In the genomic region with DNA sequence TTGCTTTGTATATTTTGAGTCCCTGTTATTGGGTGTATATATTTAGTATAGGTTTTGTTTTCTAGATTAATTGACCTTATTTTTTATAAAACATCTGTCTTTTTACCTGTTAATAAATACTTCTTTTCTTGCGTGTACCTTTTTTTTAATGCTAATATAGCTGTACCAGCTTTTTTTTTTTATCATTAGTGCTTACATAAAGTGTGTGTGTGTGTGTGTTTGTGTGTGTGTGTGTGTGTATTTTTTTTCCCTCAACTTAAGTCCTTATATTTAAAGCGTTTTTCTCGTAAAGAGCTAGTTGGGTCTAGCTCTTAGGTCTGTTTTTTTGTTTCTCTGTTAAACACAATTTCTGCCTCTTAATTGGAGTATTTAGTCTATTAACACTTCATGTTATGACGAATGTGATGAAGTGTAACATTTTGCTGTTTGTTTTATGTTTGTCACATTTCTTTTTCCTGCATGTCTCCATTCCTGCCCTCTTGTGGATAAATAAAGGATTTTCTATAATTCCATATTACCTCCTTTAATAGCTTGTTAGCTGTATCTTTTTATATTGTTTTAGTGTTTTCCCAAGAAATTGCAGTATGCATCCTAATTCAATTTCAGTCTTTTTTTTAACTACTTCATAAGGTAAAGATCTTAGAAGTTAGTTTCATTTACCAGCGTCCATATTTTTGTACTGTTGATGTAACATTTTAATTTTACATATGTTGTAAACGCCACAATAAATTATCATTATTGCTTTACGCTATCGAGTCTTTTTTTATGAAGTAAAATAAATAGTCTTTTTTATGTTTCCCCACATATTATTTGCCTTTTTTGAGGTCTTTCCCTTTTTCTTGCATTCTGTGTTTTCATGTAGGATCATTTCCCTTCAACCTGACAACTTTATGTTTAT, we compare ENCODE assay signal across 9 cellular contexts. TPM values are rescaled to one million over a fixed set of nuclear protein-coding genes. Genes with fewer than 3 reads are reported as not detected.
DNase-seq lines count a peak whose midpoint lies in the region; ATAC-seq and TF ChIP-seq lines count a peak whose summit lies in the region.
"Had no signal": no experiment of that assay in that cellular context is flagged by ENCODE, and none has a peak within 500 bp of the region (broad histone marks: within the 10 kb centered on the region; RNA-seq: fewer than 3 reads in every experiment).

No MANE protein-coding gene starts in this region.

- WGBS in ovary, 3 donors, result 71 to 75% (median 74%) methylated on average over 8 of the region's 8 CpGs

- H3K27me3 ChIP-seq in ovary, result no peaks in the 10 kb centered on the region

- DNase-seq in NCI-H2171 treated with DMSO at 0.1 percent for 48 hours (lab: John Stamatoyannopoulos, UW) (peak; percentile 51), NCI-H2171 (lab: John Stamatoyannopoulos, UW) (no peak), NCI-H2196 (lab: John Stamatoyannopoulos, UW; ENCODE audit: unreplicated experiment) (peak; percentile 12), cerebellar cortex (ENCODE audit: low spot score) (peak; percentile 17), ovary (no peak)
- DNase-seq in activated CD8-positive, alpha-beta memory T cell treated with anti-CD3 and anti-CD28 coated beads for 24 hours, result no peak
- DNase-seq: activated B cell treated with CpG ODN at 0.5 μM for 24 hours had no signal

- peaks cover 4% of the 10 kb centered on the region for H3K4me1 ChIP-seq in ovary (ENCODE audit: insufficient read depth)

- H3K4me3 ChIP-seq in ovary, result no peak overlapping the region

- TF ChIP-seq CTCF in ovary (IDR thresholded peaks at IDR 0.05), result peak in 2 of 3 donors; percentile 37 to 48

- ATAC-seq in GM19452 (IDR thresholded peaks at IDR 0.05; ENCODE audit: unreplicated experiment), result no peak
- ATAC-seq in GM19467 (IDR thresholded peaks at IDR 0.05; ENCODE audit: unreplicated experiment), result no peak

- H3K36me3 ChIP-seq in ovary, result no peaks in the 10 kb centered on the region

- no peak overlapping the region for H3K27ac ChIP-seq in ovary

- H3K9me3 ChIP-seq in ovary, result no peaks in the 10 kb centered on the region

- intact Hi-C loops in ovary (cut with DNase I), result no loop called here

- no peak for TF ChIP-seq POLR2A in ovary (IDR thresholded peaks at IDR 0.05)

- TF ChIP-seq EP300 in ovary (IDR thresholded peaks at IDR 0.05), result no peak

RNA-seq across cellular contexts. Expression of a gene that starts 4.3 kb away (rescaled TPM):
- 100 to 1,000 TPM in 2 of 7 donors, 10 to 100 TPM in 5; 62.6 to 125 (median 98.1) TPM for total RNA-seq in ovary
- 100 to 1,000 TPM in 1 of 2 donors, 10 to 100 TPM in 1; 80.9 to 124 TPM for polyA plus RNA-seq in ovary

RNA-seq across cellular contexts. Expression of a gene that starts 34.9 kb away (rescaled TPM):
- total RNA-seq in ovary, result 1 to 10 TPM in 5 of 7 donors, under 1 TPM in 2; 0.53 to 3.7 (median 2.3) TPM
- 10 to 100 TPM in 1 of 2 donors, 1 to 10 TPM in 1; 8.5 to 16.8 TPM for polyA plus RNA-seq in ovary
- total RNA-seq: activated B cell treated with CpG ODN at 0.5 μM for 24 hours had no signal

Comparison
In these comparisons a context has a peak if more than half of its experiments do, and no peak if none do; other contexts are left out.
1. DNase-seq: peak in NCI-H2171 treated with DMSO at 0.1 percent for 48 hours (single experiment), NCI-H2196 (single experiment) and cerebellar cortex (single experiment); none in NCI-H2171 (single experiment), ovary (0 of 5) and activated CD8-positive, alpha-beta memory T cell treated with anti-CD3 and anti-CD28 coated beads for 24 hours (single experiment).